Comparison of ENCODE assay signal across 9 cellular contexts in the genomic region with DNA sequence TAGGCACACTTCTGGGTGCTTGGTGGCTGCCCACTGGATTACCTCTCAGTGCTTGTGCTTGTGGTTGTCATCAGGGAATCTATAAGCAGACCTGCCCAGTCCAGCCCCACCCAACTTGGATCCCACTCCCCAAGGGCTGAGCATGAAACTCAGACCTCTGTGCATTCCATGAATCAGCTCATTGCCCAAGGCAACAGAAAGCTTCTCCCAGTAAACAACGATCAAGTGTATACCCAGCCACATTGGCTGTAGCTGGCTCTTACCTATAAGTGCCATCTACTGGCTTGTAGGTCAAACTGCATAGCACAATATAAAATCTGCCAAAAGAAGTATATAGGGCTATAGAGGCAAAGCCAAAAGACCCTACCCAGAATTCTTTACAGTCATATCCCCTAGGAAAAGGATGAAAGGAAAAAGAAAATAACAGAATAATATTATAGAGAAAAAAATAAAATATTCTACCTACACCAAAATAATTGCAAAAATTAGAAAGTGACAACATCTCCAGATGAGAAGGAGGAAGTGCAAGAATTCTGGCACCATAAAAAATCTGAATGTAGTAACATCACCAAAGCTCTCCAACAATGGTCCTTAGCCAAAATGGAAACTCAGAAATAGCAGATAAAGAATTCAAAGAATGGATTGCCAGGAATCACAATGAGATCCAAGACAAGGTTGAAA.
DNase-seq lines count a peak whose midpoint lies in the region; ATAC-seq and TF ChIP-seq lines count a peak whose summit lies in the region.
"Had no signal": no experiment of that assay in that cellular context is flagged by ENCODE, and none has a peak within 500 bp of the region (broad histone marks: within the 10 kb centered on the region; RNA-seq: fewer than 3 reads in every experiment).

No MANE protein-coding gene starts in this region.

- H2AK5ac ChIP-seq in mesendoderm (ENCODE audit: low read length), result no peak overlapping the region

- no peak overlapping the region for H2BK120ac ChIP-seq in mesendoderm (ENCODE audit: low read depth, low read length)

- H3K56ac ChIP-seq in mesendoderm (ENCODE audit: low read length), result peak overlapping the region; percentile 52

- no peaks in the 10 kb centered on the region for H3K4me1 ChIP-seq in mesendoderm (ENCODE audit: control insufficient read depth, low read depth, low read length)
- H3K4me1 ChIP-seq: vagina had no signal

- H3K9ac ChIP-seq in mesendoderm (ENCODE audit: low read length), result no peak overlapping the region

- no peaks in the 10 kb centered on the region for H3K36me3 ChIP-seq in mesendoderm (ENCODE audit: control insufficient read depth, insufficient read depth, low read length)
- H3K36me3 ChIP-seq: vagina had no signal

- no peak for TF ChIP-seq CTCF in coronary artery (IDR thresholded peaks at IDR 0.05)

- H4K5ac ChIP-seq in mesendoderm (ENCODE audit: low read length), result no peak overlapping the region

- no peak overlapping the region for H3K4ac ChIP-seq in mesendoderm (ENCODE audit: low read depth, low read length)

- DNase-seq in G401 (ENCODE audit: low spot score) (peak; percentile 11), M059J (ENCODE audit: low read depth) (peak; percentile 87), astrocyte of the hippocampus (ENCODE audit: low read depth, low spot score) (peak; percentile 34), mesendoderm (peak; percentile 92), NCI-H1105 (lab: John Stamatoyannopoulos, UW) (no peak), NK-92 (lab: John Stamatoyannopoulos, UW; ENCODE audit: unreplicated experiment) (no peak), coronary artery (ENCODE audit: low spot score) (no peak)

- H4K8ac ChIP-seq in mesendoderm (ENCODE audit: low read depth, low read length), result no peak overlapping the region

- no peak overlapping the region for H2BK15ac ChIP-seq in mesendoderm (replicated peaks; ENCODE audit: low read depth)

- no peak overlapping the region for H3K18ac ChIP-seq in mesendoderm (ENCODE audit: low read length)

- no peak for ATAC-seq in HG03378 (IDR thresholded peaks at IDR 0.05; ENCODE audit: unreplicated experiment)

- H3K4me3 ChIP-seq in mesendoderm (ENCODE audit: low read length) (no peak overlapping the region), coronary artery (no peak overlapping the region)
- H3K4me3 ChIP-seq: vagina had no signal

- H3K4me2 ChIP-seq in mesendoderm (ENCODE audit: low read length), result no peak overlapping the region

- H3K27ac ChIP-seq in mesendoderm (ENCODE audit: low read depth, low read length), result no peak overlapping the region
- H3K27ac ChIP-seq in coronary artery, result no peak overlapping the region
- H3K27ac ChIP-seq: vagina had no signal

- WGBS in mesendoderm (ENCODE audit: extremely low coverage, insufficient coverage, low lambda C conversion rate), result no CpG with 5 or more reads among the region's 1 CpG

- no peaks in the 10 kb centered on the region for H3K27me3 ChIP-seq in mesendoderm (ENCODE audit: insufficient read depth, low read length, poor library complexity)
- H3K27me3 ChIP-seq: vagina had no signal

- H3K79me2 ChIP-seq in mesendoderm (ENCODE audit: control insufficient read depth, insufficient read depth, low read length), result no peaks in the 10 kb centered on the region

- in situ Hi-C loops in G401 (cut with HindIII; ENCODE audit: low sequenced_read_pairs), result no loop called here

- no peaks in the 10 kb centered on the region for H3K79me1 ChIP-seq in mesendoderm (ENCODE audit: low read length)

- H3K23ac ChIP-seq in mesendoderm (ENCODE audit: low read length), result no peak overlapping the region

- H2BK5ac ChIP-seq in mesendoderm (ENCODE audit: low read length), result no peak overlapping the region

Comparison
In these comparisons a context has a peak if more than half of its experiments do, and no peak if none do; other contexts are left out.
1. DNase-seq: peak in G401 (single experiment), M059J (single experiment), astrocyte of the hippocampus (single experiment) and mesendoderm (single experiment); none in NCI-H1105 (single experiment), NK-92 (single experiment) and coronary artery (single experiment).